8 cellular contexts compared by ENCODE assay signal in genomic region chr1:30255111-30255510, GRCh38.
"Had no signal": no experiment of that assay in that cellular context is flagged by ENCODE, and none has a peak within 500 bp of the region (broad histone marks: within the 10 kb centered on the region; RNA-seq: fewer than 3 reads in every experiment).

No MANE protein-coding gene starts in this region.

- ATAC-seq: GM12878 had no signal

- FAIRE-seq: G401.6, GM12878, GM12891, GM12892, GM18507, GM19239 had no signal

- DNase-seq: GDM1, GF-D8 had no signal

- H3K4me3 ChIP-seq: GM12878 had no signal
